8 cellular contexts compared by ENCODE assay signal in the genomic region with DNA sequence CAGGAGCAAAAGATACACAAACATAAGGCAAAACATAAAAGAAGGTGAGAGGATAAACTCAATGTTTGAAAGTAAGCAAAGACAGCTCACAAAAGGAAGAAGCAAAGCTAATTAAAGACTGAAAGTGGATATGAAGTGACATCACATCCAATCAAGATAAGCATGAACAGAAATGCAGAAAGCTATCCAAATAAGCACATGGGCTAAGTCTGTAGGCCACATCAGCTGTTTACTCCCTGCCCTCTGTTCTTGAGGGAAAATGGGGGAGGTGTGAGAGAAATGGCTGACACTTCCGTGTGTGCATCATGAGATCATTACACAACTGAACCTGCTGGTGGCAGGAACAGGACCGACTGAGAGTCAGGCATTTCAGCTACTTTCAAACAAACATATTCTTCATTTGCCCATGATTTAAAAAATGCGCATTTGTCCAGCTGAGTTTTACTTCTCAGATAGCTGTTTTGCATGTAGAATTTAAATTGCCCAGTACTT. TPM values are rescaled to one million over a fixed set of nuclear protein-coding genes. Genes with fewer than 3 reads are reported as not detected.
DNase-seq lines count a peak whose midpoint lies in the region; ATAC-seq and TF ChIP-seq lines count a peak whose summit lies in the region.

No MANE protein-coding gene starts in this region.

- no peaks in the 10 kb centered on the region for H3K4me1 ChIP-seq in ovary (ENCODE audit: insufficient read depth)

- H3K27me3 Mint-ChIP-seq in Calu3 (ENCODE audit: unreplicated experiment): no peaks in the 10 kb centered on the region
- no peaks in the 10 kb centered on the region for H3K27me3 Mint-ChIP-seq in activated T-helper 17 cell treated with anti-CD3 and anti-CD28 coated beads, Interleukin-2, amount 50 U/mL, for 72 hours
- H3K27me3 Mint-ChIP-seq in CD14-positive monocyte (ENCODE audit: low read depth in 3 of 3): no peaks in the 10 kb centered on the region
- H3K27me3 Mint-ChIP-seq in chondrocyte (ENCODE audit: low read depth): peaks cover 3% of the 10 kb centered on the region

- DNase-seq in Calu3 (peak; percentile 29), LNCaP clone FGC (ENCODE audit: low read depth) (no peak), left colon (peak; percentile 20 to 54), ovary (no peak), CD14-positive monocyte (ENCODE audit: low spot score) (no peak), chondrocyte (ENCODE audit: low spot score) (no peak), NCI-H1694 treated with DMSO at 0.1 percent for 48 hours (lab: John Stamatoyannopoulos, UW) (no peak)

- peak; percentile 76 for ATAC-seq in activated T-helper 17 cell treated with anti-CD3 and anti-CD28 coated beads, Interleukin-2, amount 50 U/mL, for 72 hours (replicated peaks)
- peak; percentile 99 for ATAC-seq in left colon

- intact Hi-C loops in Calu3 (cut with micrococcal nuclease; ENCODE audit: unreplicated experiment): loop anchor here (1.0 kb wide), 1 partner anchor 31 kb away; no protein-coding TSS in a partner anchor
- intact Hi-C loops in left colon (cut with DNase I, micrococcal nuclease): no loop called here
- intact Hi-C loops in ovary (cut with DNase I): loop anchor here in 1 of 4 donors (5.0 kb wide), 1 partner anchor 417 kb away; no protein-coding TSS in a partner anchor
- intact Hi-C loops in CD14-positive monocyte (cut with micrococcal nuclease): no loop called here

- H3K36me3 ChIP-seq in ovary: no peaks in the 10 kb centered on the region

- CTCF ChIA-PET in Calu3 (lab: Charles Lee): interaction anchor here (1.1 kb wide), 1 partner anchor 27 kb away, joined by 4 read pairs; a partner anchor contains a TSS

- no peak for TF ChIP-seq POLR2A in ovary (IDR thresholded peaks at IDR 0.05)

- no peak for TF ChIP-seq EP300 in ovary (IDR thresholded peaks at IDR 0.05)

- H3K36me3 Mint-ChIP-seq in Calu3 (ENCODE audit: insufficient read depth, unreplicated experiment) (peaks cover 9% of the 10 kb centered on the region), CD14-positive monocyte (no peaks in the 10 kb centered on the region), chondrocyte (ENCODE audit: low read depth) (no peaks in the 10 kb centered on the region)
- H3K36me3 Mint-ChIP-seq in activated T-helper 17 cell treated with anti-CD3 and anti-CD28 coated beads, Interleukin-2, amount 50 U/mL, for 72 hours (ENCODE audit: low read depth): no peaks in the 10 kb centered on the region

- H3K27me3 ChIP-seq in ovary: no peaks in the 10 kb centered on the region

- TF ChIP-seq CTCF in Calu3 (IDR thresholded peaks at IDR 0.05; ENCODE audit: unreplicated experiment) (no peak), LNCaP clone FGC (IDR thresholded peaks at IDR 0.05; ENCODE audit: control insufficient read depth, extremely low read depth, insufficient read depth) (peak; percentile 22; the same call in 1 of the 2 replicates), ovary (IDR thresholded peaks at IDR 0.05) (no peak), CD14-positive monocyte (IDR thresholded peaks at IDR 0.05) (no peak), chondrocyte (IDR thresholded peaks at IDR 0.05) (no peak)

- peak overlapping the region; percentile 85 for H3K27ac Mint-ChIP-seq in Calu3 (ENCODE audit: unreplicated experiment)
- H3K27ac Mint-ChIP-seq in activated T-helper 17 cell treated with anti-CD3 and anti-CD28 coated beads, Interleukin-2, amount 50 U/mL, for 72 hours: peak overlapping the region; percentile 21
- no peak overlapping the region for H3K27ac Mint-ChIP-seq in CD14-positive monocyte
- H3K27ac Mint-ChIP-seq in chondrocyte (ENCODE audit: unreplicated experiment): no peak overlapping the region

- no peak overlapping the region for H3K4me3 Mint-ChIP-seq in Calu3 (ENCODE audit: low read depth, unreplicated experiment)
- peak overlapping the region; percentile 3 for H3K4me3 Mint-ChIP-seq in activated T-helper 17 cell treated with anti-CD3 and anti-CD28 coated beads, Interleukin-2, amount 50 U/mL, for 72 hours
- H3K4me3 Mint-ChIP-seq in CD14-positive monocyte: no peak overlapping the region
- no peak overlapping the region for H3K4me3 Mint-ChIP-seq in chondrocyte (ENCODE audit: unreplicated experiment)

- H3K4me1 Mint-ChIP-seq in Calu3 (ENCODE audit: low read depth, unreplicated experiment): peaks cover 10% of the 10 kb centered on the region
- H3K4me1 Mint-ChIP-seq in activated T-helper 17 cell treated with anti-CD3 and anti-CD28 coated beads, Interleukin-2, amount 50 U/mL, for 72 hours: peaks cover 5% of the 10 kb centered on the region
- no peaks in the 10 kb centered on the region for H3K4me1 Mint-ChIP-seq in CD14-positive monocyte
- H3K4me1 Mint-ChIP-seq in chondrocyte (ENCODE audit: low read depth): no peaks in the 10 kb centered on the region

- H3K9me3 ChIP-seq in ovary: no peaks in the 10 kb centered on the region

- 35 to 41% (median 39%) methylated on average over 3 of the region's 3 CpGs for WGBS in ovary, 3 donors

- no peak overlapping the region for H3K27ac ChIP-seq in ovary

- no peak overlapping the region for H3K4me3 ChIP-seq in LNCaP clone FGC (ENCODE audit: low read depth, low read length)
- H3K4me3 ChIP-seq in ovary: no peak overlapping the region

- H3K9me3 Mint-ChIP-seq in Calu3 (ENCODE audit: low read depth, unreplicated experiment) (peaks cover 2% of the 10 kb centered on the region), CD14-positive monocyte (peaks cover 5 to 10% (median 6%) of the 10 kb centered on the region in 7 donors), chondrocyte (ENCODE audit: low read depth) (no peaks in the 10 kb centered on the region)
- H3K9me3 Mint-ChIP-seq in activated T-helper 17 cell treated with anti-CD3 and anti-CD28 coated beads, Interleukin-2, amount 50 U/mL, for 72 hours: no peaks in the 10 kb centered on the region

- no TSS peak for BruUV-seq in Calu3 (replicated peaks; lab: Mats Ljungman, UMichigan)

RNA-seq across cellular contexts. Expression of a gene that starts 27.3 kb away (rescaled TPM):
- total RNA-seq in Calu3 (2022) (26.6 and 28.2 TPM in 2 replicates), left colon (10 to 100 TPM; 30.3 to 32.5 TPM), ovary (10 to 100 TPM; 25.9 to 59.9 (median 48.1) TPM), chondrocyte (42.7 to 68.3 TPM (median 45.1 TPM) in 3 replicates)
- 10 to 100 TPM; 26.1 to 26.5 TPM for total RNA-seq in activated T-helper 17 cell treated with anti-CD3 and anti-CD28 coated beads, Interleukin-2, amount 50 U/mL, for 72 hours
- polyA plus RNA-seq in ovary (10 to 100 TPM in 1 of 2 donors, 1 to 10 TPM in 1; 9.3 to 20.8 TPM), CD14-positive monocyte (10 to 100 TPM in 1 of 2 donors, 1 to 10 TPM in 1; 7.2 to 10.5 TPM)

Comparison
In these comparisons a context has a peak if more than half of its experiments do, and no peak if none do; other contexts are left out.
1. DNase-seq: peak in Calu3 (single experiment) and left colon (2 of 2); none in LNCaP clone FGC (single experiment), ovary (0 of 5), CD14-positive monocyte (single experiment), chondrocyte (single experiment) and NCI-H1694 treated with DMSO at 0.1 percent for 48 hours (single experiment).
2. H3K27ac Mint-ChIP-seq: peak in Calu3 (single experiment) and activated T-helper 17 cell treated with anti-CD3 and anti-CD28 coated beads, Interleukin-2, amount 50 U/mL, for 72 hours (single experiment); none in CD14-positive monocyte (0 of 7) and chondrocyte (single experiment).